Comparison of ENCODE assay signal across 22 cellular contexts in genomic region chr6:14094721-14095120, GRCh38. TPM values are rescaled to one million over a fixed set of nuclear protein-coding genes. Genes with fewer than 3 reads are reported as not detected.
DNase-seq lines count a peak whose midpoint lies in the region; ATAC-seq, FAIRE-seq and TF ChIP-seq lines count a peak whose summit lies in the region.
"Had no signal": no experiment of that assay in that cellular context is flagged by ENCODE, and none has a peak within 500 bp of the region (broad histone marks: within the 10 kb centered on the region; RNA-seq: fewer than 3 reads in every experiment).

No MANE protein-coding gene starts in this region.

- no peak for TF ChIP-seq RAD21 in GM12878 (IDR thresholded peaks at IDR 0.05; ENCODE audit: insufficient read depth, low read depth, low read length)

- FAIRE-seq in GM12878 (lab: Jason Lieb, UNC) = no peak
- FAIRE-seq: G401.6, K562 had no signal

- no peak for DNase-seq in activated CD8-positive, alpha-beta T cell treated with anti-CD3 and anti-CD28 coated beads for 36 hours
- no peak for DNase-seq in activated CD8-positive, alpha-beta T cell treated with anti-CD3 and anti-CD28 coated beads, Interleukin-2, amount 10 ng/mL, durations not matched to agents 7 days and 5 days
- peak; percentile 21 for DNase-seq in RPMI7951 (ENCODE audit: low read depth)
- DNase-seq in GM12878 (ENCODE audit: low read depth, low spot score) = no peak
- no peak for DNase-seq in substantia nigra (lab: John Stamatoyannopoulos, UW)
- no peak for DNase-seq in MV-4-11 (lab: John Stamatoyannopoulos, UW)
- DNase-seq: 8988T; activated CD4-positive, CD25-positive, alpha-beta regulatory T cell; GOT3; NCI-H187; NCI-H2227 treated with DMSO at 0.1 percent for 48 hours; stimulated activated CD4-positive, alpha-beta T cell treated with anti-CD3 and anti-CD28 coated beads, Interleukin-2, amount 100 ng/mL, for 24 hours; stomach; upper lobe of right lung had no signal

- peaks cover 8% of the 10 kb centered on the region for H3K36me3 Mint-ChIP-seq in activated CD8-positive, alpha-beta T cell treated with anti-CD3 and anti-CD28 coated beads for 36 hours (ENCODE audit: low read depth)
- no peaks in the 10 kb centered on the region for H3K36me3 Mint-ChIP-seq in activated CD8-positive, alpha-beta T cell treated with anti-CD3 and anti-CD28 coated beads, Interleukin-2, amount 10 ng/mL, durations not matched to agents 7 days and 5 days (ENCODE audit: low read depth)

- H3K36me3 ChIP-seq in GM12878 (ENCODE audit: control insufficient read depth in 2 of 2, insufficient read depth in 2 of 2, low read length in 1 of 2) = no peaks in the 10 kb centered on the region
- H3K36me3 ChIP-seq: SJSA1, stomach, upper lobe of right lung had no signal

- no peak overlapping the region for H3K4me3 Mint-ChIP-seq in activated CD8-positive, alpha-beta T cell treated with anti-CD3 and anti-CD28 coated beads for 36 hours
- H3K4me3 Mint-ChIP-seq in activated CD8-positive, alpha-beta T cell treated with anti-CD3 and anti-CD28 coated beads, Interleukin-2, amount 10 ng/mL, durations not matched to agents 7 days and 5 days = no peak overlapping the region

- SMC1A ChIA-PET in GM12878 (lab: Charles Lee; ENCODE audit: uncharacterized antibody, unreplicated experiment) = interaction anchor here (1.0 to 16.9 kb wide), 7 partner anchors 9 to 44 kb away, joined by 3 to 319 read pairs (median 18); partner anchors contain the start of gene CD83

- no peak for TF ChIP-seq EP300 in GM12878 (IDR thresholded peaks at IDR 0.05; ENCODE audit: borderline replicate concordance in 1 of 2, control insufficient read depth in 1 of 2, low read depth in 2 of 2, low read length in 2 of 2)

- peak overlapping the region; percentile 0; the same call in 1 of the 2 replicates for H3K4me3 ChIP-seq in GM12878
- H3K4me3 ChIP-seq: coronary artery, K562, mucosa of descending colon, SJSA1, stomach, upper lobe of right lung had no signal

- no peak for TF ChIP-seq POLR2A in GM12878 (IDR thresholded peaks at IDR 0.05; ENCODE audit: low read depth, low read length)

- H3K4me2 ChIP-seq in GM12878 (ENCODE audit: control insufficient read depth, insufficient read depth) = peak overlapping the region; percentile 78

- H3K27ac ChIP-seq in GM12878 (ENCODE audit: control insufficient read depth, insufficient read depth) (peak overlapping the region; percentile 80), substantia nigra (ENCODE audit: low read depth, low read length, poor library complexity, severe bottlenecking) (peak overlapping the region; percentile 17)
- H3K27ac ChIP-seq: coronary artery, SJSA1, stomach, upper lobe of right lung had no signal

- ATAC-seq in activated CD8-positive, alpha-beta T cell treated with anti-CD3 and anti-CD28 coated beads for 36 hours = no peak
- no peak for ATAC-seq in activated CD8-positive, alpha-beta T cell treated with anti-CD3 and anti-CD28 coated beads, Interleukin-2, amount 10 ng/mL, durations not matched to agents 7 days and 5 days
- ATAC-seq in GM12878 = no peak
- no peak for ATAC-seq in GM18867 (IDR thresholded peaks at IDR 0.05; ENCODE audit: unreplicated experiment)
- ATAC-seq in GM21619 (IDR thresholded peaks at IDR 0.05; ENCODE audit: unreplicated experiment) = no peak
- ATAC-seq: K562 had no signal

- POLR2A ChIA-PET in activated CD8-positive, alpha-beta T cell treated with anti-CD3 and anti-CD28 coated beads for 36 hours (lab: Charles Lee) = no interaction called here
- POLR2A ChIA-PET in activated CD8-positive, alpha-beta T cell treated with anti-CD3 and anti-CD28 coated beads, Interleukin-2, amount 10 ng/mL, durations not matched to agents 7 days and 5 days (lab: Charles Lee) = interaction anchor here (0.9 to 1.0 kb wide), 2 partner anchors 15 to 99 kb away, joined by 3 to 4 read pairs; no protein-coding TSS in a partner anchor
- POLR2A ChIA-PET in GM12878 (lab: Charles Lee) = interaction anchor here (0.9 to 7.0 kb wide), 6 partner anchors 9 to 32 kb away, joined by 3 to 126 read pairs (median 6); partner anchors contain the start of gene CD83

- in situ Hi-C loops in GM12878 (cut with MboI) = no loop called here

- WGBS in GM12878 (ENCODE audit: insufficient coverage, insufficient replicate concordance, low lambda C conversion rate, missing lambda C conversion rate) = 44% methylated on average over 4 of the region's 4 CpGs

- CTCF ChIA-PET in activated CD8-positive, alpha-beta T cell treated with anti-CD3 and anti-CD28 coated beads for 36 hours (lab: Charles Lee) = interaction anchor here (1.0 to 1.5 kb wide), 3 partner anchors 11 to 48 kb away, joined by 3 to 8 read pairs (median 4); no protein-coding TSS in a partner anchor
- CTCF ChIA-PET in activated CD8-positive, alpha-beta T cell treated with anti-CD3 and anti-CD28 coated beads, Interleukin-2, amount 10 ng/mL, durations not matched to agents 7 days and 5 days (lab: Charles Lee) = interaction anchor here (1.9 kb wide), 1 partner anchor 28 kb away, joined by 9 read pairs; no protein-coding TSS in a partner anchor
- CTCF ChIA-PET in GM12878 (lab: Yijun Ruan, JAX) = interaction anchor here (0.9 to 4.9 kb wide), 15 partner anchors 9 to 51 kb away, joined by 3 to 54 read pairs (median 6); partner anchors contain the start of gene CD83

- H3K9ac ChIP-seq in GM12878 (ENCODE audit: control insufficient read depth, insufficient read depth, low read length) = peak overlapping the region; percentile 26; the same call in 1 of the 2 replicates

- no peaks in the 10 kb centered on the region for H4K20me1 ChIP-seq in GM12878 (ENCODE audit: control insufficient read depth, insufficient read depth)

- H3K9me3 ChIP-seq in GM12878 (replicated peaks; ENCODE audit: control insufficient read depth, insufficient read depth, low read length) = no peaks in the 10 kb centered on the region; the same call in 1 of the 3 replicates
- H3K9me3 ChIP-seq: mucosa of descending colon, SJSA1, upper lobe of right lung had no signal

- H3K4me1 Mint-ChIP-seq in activated CD8-positive, alpha-beta T cell treated with anti-CD3 and anti-CD28 coated beads for 36 hours (ENCODE audit: low read depth) = peaks cover 41% of the 10 kb centered on the region
- H3K4me1 Mint-ChIP-seq in activated CD8-positive, alpha-beta T cell treated with anti-CD3 and anti-CD28 coated beads, Interleukin-2, amount 10 ng/mL, durations not matched to agents 7 days and 5 days (ENCODE audit: low read depth) = peaks cover 18% of the 10 kb centered on the region

- H3K27me3 ChIP-seq in GM12878 (replicated peaks in 1 of 2; ENCODE audit: control insufficient read depth in 2 of 2, insufficient read depth in 2 of 2, low read length in 1 of 2) = no peaks in the 10 kb centered on the region
- H3K27me3 ChIP-seq: SJSA1, upper lobe of right lung had no signal

- no peak for TF ChIP-seq CTCF in activated CD8-positive, alpha-beta T cell treated with anti-CD3 and anti-CD28 coated beads for 36 hours (IDR thresholded peaks at IDR 0.05)
- no peak for TF ChIP-seq CTCF in GM12878 (IDR thresholded peaks at IDR 0.05 in 2 of 3, conservative IDR thresholded peaks at IDR 0.05 in 1 of 3; ENCODE audit: control insufficient read depth in 2 of 3, extremely low read depth in 1 of 3, insufficient read depth in 1 of 3, low read depth in 3 of 3, low read length in 3 of 3)

- no peak overlapping the region for H2AFZ ChIP-seq in GM12878 (ENCODE audit: control insufficient read depth, low read depth, low read length)

- TSS peak; percentile 87 for BruUV-seq in GM12878 (replicated peaks; lab: Mats Ljungman, UMichigan)

- RAD21 ChIA-PET in GM12878 (lab: Charles Lee; ENCODE audit: unreplicated experiment) = interaction anchor here (1.2 to 10.3 kb wide), 8 partner anchors 15 to 35 kb away, joined by 3 to 164 read pairs (median 6); partner anchors contain the start of gene CD83

- peaks cover 6% of the 10 kb centered on the region for H3K9me3 Mint-ChIP-seq in activated CD8-positive, alpha-beta T cell treated with anti-CD3 and anti-CD28 coated beads for 36 hours
- H3K9me3 Mint-ChIP-seq in activated CD8-positive, alpha-beta T cell treated with anti-CD3 and anti-CD28 coated beads, Interleukin-2, amount 10 ng/mL, durations not matched to agents 7 days and 5 days (ENCODE audit: insufficient read depth) = no peaks in the 10 kb centered on the region
- H3K9me3 Mint-ChIP-seq: activated T-helper 17 cell treated with anti-CD3 and anti-CD28 coated beads, Interleukin-2, amount 50 U/mL, for 72 hours had no signal

- H3K27ac Mint-ChIP-seq in activated CD8-positive, alpha-beta T cell treated with anti-CD3 and anti-CD28 coated beads for 36 hours = peak overlapping the region; percentile 61
- H3K27ac Mint-ChIP-seq in activated CD8-positive, alpha-beta T cell treated with anti-CD3 and anti-CD28 coated beads, Interleukin-2, amount 10 ng/mL, durations not matched to agents 7 days and 5 days = no peak overlapping the region
- H3K27ac Mint-ChIP-seq: activated T-helper 17 cell treated with anti-CD3 and anti-CD28 coated beads, Interleukin-2, amount 50 U/mL, for 72 hours had no signal

- no peaks in the 10 kb centered on the region for H3K79me2 ChIP-seq in GM12878 (ENCODE audit: control insufficient read depth, insufficient read depth, low read length)

- intact Hi-C loops in activated CD8-positive, alpha-beta T cell treated with anti-CD3 and anti-CD28 coated beads for 36 hours (cut with micrococcal nuclease) = no loop called here
- intact Hi-C loops in GM12878 (cut with micrococcal nuclease; ENCODE audit: unreplicated experiment) = loop anchor here (1.0 to 5.0 kb wide), 2 partner anchors 14 to 33 kb away; no protein-coding TSS in a partner anchor

- peaks cover 63% of the 10 kb centered on the region for H3K4me1 ChIP-seq in GM12878 (ENCODE audit: control insufficient read depth, insufficient read depth, low read length)
- H3K4me1 ChIP-seq: SJSA1, stomach, upper lobe of right lung had no signal

- peaks cover 1% of the 10 kb centered on the region for H3K27me3 Mint-ChIP-seq in activated CD8-positive, alpha-beta T cell treated with anti-CD3 and anti-CD28 coated beads for 36 hours
- no peaks in the 10 kb centered on the region for H3K27me3 Mint-ChIP-seq in activated CD8-positive, alpha-beta T cell treated with anti-CD3 and anti-CD28 coated beads, Interleukin-2, amount 10 ng/mL, durations not matched to agents 7 days and 5 days (ENCODE audit: low read depth)
- H3K27me3 Mint-ChIP-seq: activated T-helper 17 cell treated with anti-CD3 and anti-CD28 coated beads, Interleukin-2, amount 50 U/mL, for 72 hours had no signal

RNA-seq across cellular contexts. Expression of gene CD83, which starts 22.9 kb away (rescaled TPM):
- total RNA-seq in activated CD8-positive, alpha-beta T cell treated with anti-CD3 and anti-CD28 coated beads for 36 hours = 10 to 100 TPM; 24.4 to 24.7 TPM
- total RNA-seq in activated CD8-positive, alpha-beta T cell treated with anti-CD3 and anti-CD28 coated beads, Interleukin-2, amount 10 ng/mL, durations not matched to agents 7 days and 5 days = 10 to 100 TPM; 10.0 to 10.1 TPM
- total RNA-seq in RPMI7951 (2014; rRNA removed; shearing (Covaris generic)) = 12.8 and 14.9 TPM in 2 replicates
- 204 and 206 TPM in 2 replicates for total RNA-seq in GM12878 (2013; cell fraction: nucleolus; rRNA removed)
- total RNA-seq in GM12878 (2014; rRNA removed) = 161 and 190 TPM in 2 replicates
- 126 and 127 TPM in 2 replicates for total RNA-seq in GM12878 (2014; rRNA removed; fragmentation: Illumina TruSeq; extraction: Trizol)
- 128 and 132 TPM in 2 replicates for total RNA-seq in GM12878 (2021)
- polyA plus RNA-seq in GM12878 (2011; ENCODE audit: low read depth) = 62.9 TPM
- 121 and 129 TPM in 2 replicates for polyA plus RNA-seq in GM12878 (2011; rRNA removed)
- 61.3 and 73.0 TPM in 2 replicates for polyA plus RNA-seq in GM12878 (2011; cell fraction: cytosol; rRNA removed)
- 61.7 and 74.8 TPM in 2 replicates for polyA plus RNA-seq in GM12878 (2011; cell fraction: nucleus; rRNA removed)
- polyA plus RNA-seq in GM12878 (2012) = 55.9 and 78.6 TPM in 2 replicates
- polyA plus RNA-seq in GM12878 (2014; fragmentation: Illumina TruSeq; extraction: Trizol) = 170 and 198 TPM in 2 replicates
- polyA plus RNA-seq in GM12878 (2014; fragmentation: Nextera tagmentation; extraction: Ambion mirVana) = 100 to 1,000 TPM; 120 to 174 TPM
- polyA plus RNA-seq in GM12878 (2014; rRNA removed) = 158 and 173 TPM in 2 replicates
- polyA plus RNA-seq in GM12878 (2016; fragmentation: Nextera tagmentation; extraction: Ambion mirVana) = 10 to 100 TPM; 76.1 to 78.6 TPM
- polyA minus RNA-seq in GM12878 (2011; rRNA and poly(A)+ RNA removed) = 48.8 and 53.4 TPM in 2 replicates
- polyA minus RNA-seq in GM12878 (2011; cell fraction: cytosol; rRNA and poly(A)+ RNA removed) = 16.2 and 18.5 TPM in 2 replicates
- polyA minus RNA-seq in GM12878 (2011; cell fraction: nucleus; rRNA and poly(A)+ RNA removed) = 14.9 and 19.7 TPM in 2 replicates
